In the genomic region with DNA sequence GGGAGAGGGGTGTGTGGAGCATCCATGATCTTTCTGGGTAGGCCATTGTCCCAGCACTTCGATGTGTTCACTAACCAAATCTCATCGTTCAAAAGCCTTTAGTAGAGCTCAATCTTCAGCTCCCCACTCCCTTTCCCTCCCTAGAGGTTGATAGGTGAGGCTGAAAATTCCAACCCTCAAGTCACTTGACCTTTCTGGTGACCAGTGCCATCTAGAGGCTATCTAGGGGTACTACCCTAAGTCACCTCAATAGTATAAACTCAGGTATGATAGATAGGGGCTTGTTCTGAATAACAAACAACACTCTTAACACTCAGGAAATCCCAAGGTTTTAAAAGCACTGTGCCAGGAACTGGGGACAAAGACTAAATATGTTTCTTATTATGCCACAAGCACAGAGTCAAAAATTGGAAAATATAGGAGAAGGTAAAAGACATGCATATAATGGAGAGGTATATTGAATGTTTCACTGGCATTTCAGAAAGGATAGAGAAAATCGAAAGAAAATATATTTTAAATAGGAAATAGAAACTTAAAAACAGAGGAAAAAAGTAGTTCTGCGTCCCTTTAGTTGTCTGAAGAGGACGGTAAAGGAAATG, we compare ENCODE assay signal across 8 cellular contexts. TPM values are rescaled to one million over a fixed set of nuclear protein-coding genes. Genes with fewer than 3 reads are reported as not detected.
DNase-seq lines count a peak whose midpoint lies in the region; ATAC-seq and TF ChIP-seq lines count a peak whose summit lies in the region.

No MANE protein-coding gene starts in this region.

- no peaks in the 10 kb centered on the region for H3K36me3 ChIP-seq in GM23338 (ENCODE audit: insufficient read depth)

- peak; percentile 81 to 89 for TF ChIP-seq CTCF in GM23338 (conservative IDR thresholded peaks at IDR 0.05; ENCODE audit: low read depth in 2 of 2)

- ATAC-seq in GM23338 (peak; percentile 99), GM18868 (IDR thresholded peaks at IDR 0.05; ENCODE audit: unreplicated experiment) (no peak)

- H3K27me3 Mint-ChIP-seq in GM23338 (ENCODE audit: insufficient read depth, low read depth, poor library complexity): peaks cover 3% of the 10 kb centered on the region
- peaks cover 5 to 12% (median 7%) of the 10 kb centered on the region in 3 donors for H3K27me3 Mint-ChIP-seq in immature natural killer cell (ENCODE audit: low read depth in 3 of 3)

- no peaks in the 10 kb centered on the region for H3K27me3 ChIP-seq in GM23338 (ENCODE audit: insufficient read depth)

- H3K36me3 Mint-ChIP-seq in GM23338 (ENCODE audit: low read depth) (no peaks in the 10 kb centered on the region), immature natural killer cell (peaks cover 0 to 4% (median 0%) of the 10 kb centered on the region in 3 donors)

- H3K4me3 Mint-ChIP-seq in GM23338 (no peak overlapping the region), immature natural killer cell (no peak overlapping the region)

- H3K4me1 ChIP-seq in GM23338 (ENCODE audit: insufficient read depth): no peaks in the 10 kb centered on the region

- no peak overlapping the region for H3K4me2 ChIP-seq in GM23338

- no peak overlapping the region for H3K27ac ChIP-seq in GM23338 (ENCODE audit: low read depth)

- H3K4me3 ChIP-seq in GM23338: no peak overlapping the region

- H3K4me1 Mint-ChIP-seq in GM23338: peaks cover 3% of the 10 kb centered on the region; the same call in 2 of the 3 replicates
- H3K4me1 Mint-ChIP-seq in immature natural killer cell: no peaks in the 10 kb centered on the region

- no peaks in the 10 kb centered on the region for H3K9me3 Mint-ChIP-seq in GM23338
- peaks cover 0 to 4% (median 0%) of the 10 kb centered on the region in 6 donors for H3K9me3 Mint-ChIP-seq in immature natural killer cell

- no peaks in the 10 kb centered on the region for H4K20me1 ChIP-seq in GM23338 (replicated peaks; ENCODE audit: insufficient read depth)

- no peaks in the 10 kb centered on the region for H3K79me2 ChIP-seq in GM23338 (replicated peaks; ENCODE audit: insufficient read depth)

- no peak overlapping the region; the same call in 1 of the 2 replicates for H2AFZ ChIP-seq in GM23338

- H3F3A ChIP-seq in GM23338 (replicated peaks; ENCODE audit: low read depth): no peaks in the 10 kb centered on the region

- DNase-seq in NCI-H1417 (lab: John Stamatoyannopoulos, UW) (peak; percentile 17 to 54 (median 43)), NCI-H1417 treated with DMSO at 0.1 percent for 48 hours (lab: John Stamatoyannopoulos, UW) (no peak), GM23338 (ENCODE audit: low spot score) (peak; percentile 94), NCI-H2171 treated with DMSO at 0.1 percent for 48 hours (lab: John Stamatoyannopoulos, UW) (peak; percentile 80), immature natural killer cell (peak; percentile 21 to 45 (median 35)), retina (no peak)
- peak; percentile 19 to 20 for DNase-seq in activated T-cell treated with anti-CD3 and anti-CD28 coated beads, Interleukin-2, amount 50 U/mL, for 48 hours

- H3K27ac Mint-ChIP-seq in GM23338 (no peak overlapping the region), immature natural killer cell (no peak overlapping the region)

- no peaks in the 10 kb centered on the region for H3K9me2 ChIP-seq in GM23338 (ENCODE audit: insufficient read depth)

TF ChIP-seq in GM23338, 12 proteins besides CTCF, POLR2A, EP300 and RAD21 (continues in another document):
- no peak for TF ChIP-seq STAT1 (IDR thresholded peaks at IDR 0.05; ENCODE audit: unreplicated experiment)
- no peak for TF ChIP-seq ZNF331 (CRISPR knock-in tag; IDR thresholded peaks at IDR 0.05; ENCODE audit: low read depth)
- no peak for TF ChIP-seq EZH2phosphoT487 (IDR thresholded peaks at IDR 0.05; ENCODE audit: unreplicated experiment)
- no peak for TF ChIP-seq JUNB (IDR thresholded peaks at IDR 0.05; ENCODE audit: unreplicated experiment)
- TF ChIP-seq, protein P1, sequence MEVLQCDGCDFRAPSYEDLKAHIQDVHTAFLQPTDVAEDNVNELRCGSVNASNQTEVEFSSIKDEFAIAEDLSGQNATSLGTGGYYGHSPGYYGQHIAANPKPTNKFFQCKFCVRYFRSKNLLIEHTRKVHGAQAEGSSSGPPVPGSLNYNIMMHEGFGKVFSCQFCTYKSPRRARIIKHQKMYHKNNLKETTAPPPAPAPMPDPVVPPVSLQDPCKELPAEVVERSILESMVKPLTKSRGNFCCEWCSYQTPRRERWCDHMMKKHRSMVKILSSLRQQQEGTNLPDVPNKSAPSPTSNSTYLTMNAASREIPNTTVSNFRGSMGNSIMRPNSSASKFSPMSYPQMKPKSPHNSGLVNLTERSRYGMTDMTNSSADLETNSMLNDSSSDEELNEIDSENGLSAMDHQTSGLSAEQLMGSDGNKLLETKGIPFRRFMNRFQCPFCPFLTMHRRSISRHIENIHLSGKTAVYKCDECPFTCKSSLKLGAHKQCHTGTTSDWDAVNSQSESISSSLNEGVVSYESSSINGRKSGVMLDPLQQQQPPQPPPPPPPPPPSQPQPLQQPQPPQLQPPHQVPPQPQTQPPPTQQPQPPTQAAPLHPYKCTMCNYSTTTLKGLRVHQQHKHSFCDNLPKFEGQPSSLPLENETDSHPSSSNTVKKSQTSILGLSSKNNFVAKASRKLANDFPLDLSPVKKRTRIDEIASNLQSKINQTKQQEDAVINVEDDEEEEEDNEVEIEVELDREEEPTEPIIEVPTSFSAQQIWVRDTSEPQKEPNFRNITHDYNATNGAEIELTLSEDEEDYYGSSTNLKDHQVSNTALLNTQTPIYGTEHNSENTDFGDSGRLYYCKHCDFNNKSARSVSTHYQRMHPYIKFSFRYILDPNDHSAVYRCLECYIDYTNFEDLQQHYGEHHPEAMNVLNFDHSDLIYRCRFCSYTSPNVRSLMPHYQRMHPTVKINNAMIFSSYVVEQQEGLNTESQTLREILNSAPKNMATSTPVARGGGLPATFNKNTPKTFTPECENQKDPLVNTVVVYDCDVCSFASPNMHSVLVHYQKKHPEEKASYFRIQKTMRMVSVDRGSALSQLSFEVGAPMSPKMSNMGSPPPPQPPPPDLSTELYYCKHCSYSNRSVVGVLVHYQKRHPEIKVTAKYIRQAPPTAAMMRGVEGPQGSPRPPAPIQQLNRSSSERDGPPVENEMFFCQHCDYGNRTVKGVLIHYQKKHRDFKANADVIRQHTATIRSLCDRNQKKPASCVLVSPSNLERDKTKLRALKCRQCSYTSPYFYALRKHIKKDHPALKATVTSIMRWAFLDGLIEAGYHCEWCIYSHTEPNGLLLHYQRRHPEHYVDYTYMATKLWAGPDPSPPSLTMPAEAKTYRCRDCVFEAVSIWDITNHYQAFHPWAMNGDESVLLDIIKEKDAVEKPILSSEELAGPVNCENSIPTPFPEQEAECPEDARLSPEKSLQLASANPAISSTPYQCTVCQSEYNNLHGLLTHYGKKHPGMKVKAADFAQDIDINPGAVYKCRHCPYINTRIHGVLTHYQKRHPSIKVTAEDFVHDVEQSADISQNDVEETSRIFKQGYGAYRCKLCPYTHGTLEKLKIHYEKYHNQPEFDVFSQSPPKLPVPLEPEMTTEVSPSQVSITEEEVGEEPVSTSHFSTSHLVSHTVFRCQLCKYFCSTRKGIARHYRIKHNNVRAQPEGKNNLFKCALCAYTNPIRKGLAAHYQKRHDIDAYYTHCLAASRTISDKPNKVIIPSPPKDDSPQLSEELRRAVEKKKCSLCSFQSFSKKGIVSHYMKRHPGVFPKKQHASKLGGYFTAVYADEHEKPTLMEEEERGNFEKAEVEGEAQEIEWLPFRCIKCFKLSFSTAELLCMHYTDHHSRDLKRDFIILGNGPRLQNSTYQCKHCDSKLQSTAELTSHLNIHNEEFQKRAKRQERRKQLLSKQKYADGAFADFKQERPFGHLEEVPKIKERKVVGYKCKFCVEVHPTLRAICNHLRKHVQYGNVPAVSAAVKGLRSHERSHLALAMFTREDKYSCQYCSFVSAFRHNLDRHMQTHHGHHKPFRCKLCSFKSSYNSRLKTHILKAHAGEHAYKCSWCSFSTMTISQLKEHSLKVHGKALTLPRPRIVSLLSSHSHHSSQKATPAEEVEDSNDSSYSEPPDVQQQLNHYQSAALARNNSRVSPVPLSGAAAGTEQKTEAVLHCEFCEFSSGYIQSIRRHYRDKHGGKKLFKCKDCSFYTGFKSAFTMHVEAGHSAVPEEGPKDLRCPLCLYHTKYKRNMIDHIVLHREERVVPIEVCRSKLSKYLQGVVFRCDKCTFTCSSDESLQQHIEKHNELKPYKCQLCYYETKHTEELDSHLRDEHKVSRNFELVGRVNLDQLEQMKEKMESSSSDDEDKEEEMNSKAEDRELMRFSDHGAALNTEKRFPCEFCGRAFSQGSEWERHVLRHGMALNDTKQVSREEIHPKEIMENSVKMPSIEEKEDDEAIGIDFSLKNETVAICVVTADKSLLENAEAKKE (CRISPR knock-in tag; IDR thresholded peaks at IDR 0.05): no peak
- TF ChIP-seq, protein P2, sequence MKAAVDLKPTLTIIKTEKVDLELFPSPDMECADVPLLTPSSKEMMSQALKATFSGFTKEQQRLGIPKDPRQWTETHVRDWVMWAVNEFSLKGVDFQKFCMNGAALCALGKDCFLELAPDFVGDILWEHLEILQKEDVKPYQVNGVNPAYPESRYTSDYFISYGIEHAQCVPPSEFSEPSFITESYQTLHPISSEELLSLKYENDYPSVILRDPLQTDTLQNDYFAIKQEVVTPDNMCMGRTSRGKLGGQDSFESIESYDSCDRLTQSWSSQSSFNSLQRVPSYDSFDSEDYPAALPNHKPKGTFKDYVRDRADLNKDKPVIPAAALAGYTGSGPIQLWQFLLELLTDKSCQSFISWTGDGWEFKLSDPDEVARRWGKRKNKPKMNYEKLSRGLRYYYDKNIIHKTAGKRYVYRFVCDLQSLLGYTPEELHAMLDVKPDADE (IDR thresholded peaks at IDR 0.05): no peak
- no peak for TF ChIP-seq ZNF114 (CRISPR knock-in tag; IDR thresholded peaks at IDR 0.05)

RNA-seq across cellular contexts. Expression of a gene that starts 42.9 kb away (rescaled TPM):
- 0.28 and 0.93 TPM in 2 replicates for total RNA-seq in GM23338 (2014; rRNA removed; shearing (Covaris generic))
- polyA plus RNA-seq in GM23338 (2016; fragmentation: Nextera tagmentation; extraction: Ambion mirVana): 0.70 and 0.89 TPM in 2 replicates
- polyA plus RNA-seq in immature natural killer cell: 1,000 to 10,000 TPM in 2 of 3 donors, 100 to 1,000 TPM in 1; 997 to 1,455 (median 1,434) TPM

Comparison
In these comparisons a context has a peak if more than half of its experiments do, and no peak if none do; other contexts are left out.
1. DNase-seq: peak in NCI-H1417 (3 of 3), GM23338 (single experiment), NCI-H2171 treated with DMSO at 0.1 percent for 48 hours (single experiment), activated T-cell treated with anti-CD3 and anti-CD28 coated beads, Interleukin-2, amount 50 U/mL, for 48 hours (2 of 2) and immature natural killer cell (3 of 3); none in NCI-H1417 treated with DMSO at 0.1 percent for 48 hours (single experiment) and retina (single experiment).
2. RNA of a gene that starts 42.9 kb away (polyA plus RNA-seq): 997 to 1,455 TPM in immature natural killer cell; 0.70 to 0.89 TPM in GM23338; every median in the first group is over 100 times any median in the second.